29 cellular contexts compared by ENCODE assay signal in genomic region chr5:178107889-178108288, GRCh38. TPM values are rescaled to one million over a fixed set of nuclear protein-coding genes. Genes with fewer than 3 reads are reported as not detected.
DNase-seq lines count a peak whose midpoint lies in the region; ATAC-seq, FAIRE-seq and TF ChIP-seq lines count a peak whose summit lies in the region.
"Had no signal": no experiment of that assay in that cellular context is flagged by ENCODE, and none has a peak within 500 bp of the region (broad histone marks: within the 10 kb centered on the region; RNA-seq: fewer than 3 reads in every experiment).

No MANE protein-coding gene starts in this region.

- H3K79me2 ChIP-seq in H9 (ENCODE audit: insufficient read depth, low read length), result no peaks in the 10 kb centered on the region
- peaks cover 0 to 4% of the 10 kb centered on the region in 2 experiments; a peak in 2 of 4 replicates for H3K79me2 ChIP-seq in H1 (ENCODE audit: control insufficient read depth in 1 of 2, insufficient read depth in 2 of 2, low read length in 2 of 2)
- no peaks in the 10 kb centered on the region for H3K79me2 ChIP-seq in mesendoderm (ENCODE audit: control insufficient read depth, insufficient read depth, low read length)

- H4K5ac ChIP-seq in H9 (ENCODE audit: insufficient read length, low read depth, low read length) (no peak overlapping the region), H1 (ENCODE audit: insufficient read length, low read depth, low read length) (no peak overlapping the region), mesendoderm (ENCODE audit: low read length) (no peak overlapping the region)

- no peak overlapping the region for H2AK5ac ChIP-seq in H9 (ENCODE audit: insufficient read length, low read length)
- no peak overlapping the region for H2AK5ac ChIP-seq in H1 (ENCODE audit: low read depth, low read length)
- H2AK5ac ChIP-seq in mesendoderm (ENCODE audit: low read length), result no peak overlapping the region

- peak overlapping the region; percentile 32 for H4K8ac ChIP-seq in H9 (replicated peaks; ENCODE audit: insufficient read length, low read depth, low read length)
- H4K8ac ChIP-seq in H1 (ENCODE audit: extremely low read depth, insufficient read depth, low read length), result peak overlapping the region; percentile 62
- H4K8ac ChIP-seq in mesendoderm (ENCODE audit: low read depth, low read length), result no peak overlapping the region

- H3K4me1 ChIP-seq in H9 (ENCODE audit: insufficient read depth, low read length) (peaks cover 3% of the 10 kb centered on the region; the same call in 1 of the 2 replicates), H1 (replicated peaks in 1 of 4; ENCODE audit: control insufficient read depth in 3 of 4, insufficient read depth in 4 of 4, low read length in 3 of 4) (0 out of 7 replicates have a peak, but pooled peaks cover 0 to 7% (median 1%) of the 10 kb centered on the region in 4 experiments), mesendoderm (ENCODE audit: control insufficient read depth, low read depth, low read length) (no peaks in the 10 kb centered on the region), psoas muscle (no peaks in the 10 kb centered on the region)

- H3K9me3 Mint-ChIP-seq in H9, result peaks cover 6 to 7% of the 10 kb centered on the region in 2 experiments
- H3K9me3 Mint-ChIP-seq: activated naive CD4-positive, alpha-beta T cell treated with anti-CD3 and anti-CD28 coated beads, Interleukin-2, amount 10 ng/mL, durations not matched to agents 7 days and 5 days had no signal

- H3K9ac ChIP-seq in H9 (ENCODE audit: extremely low read depth, insufficient read length, low read length) (no peak overlapping the region), H1 (replicated peaks in 1 of 4; ENCODE audit: extremely low read depth in 1 of 4, low read depth in 3 of 4, low read length in 3 of 4) (no peak overlapping the region), mesendoderm (ENCODE audit: low read length) (no peak overlapping the region)

- H3K18ac ChIP-seq in H9 (ENCODE audit: insufficient read length, low read depth, low read length), result no peak overlapping the region
- no peak overlapping the region for H3K18ac ChIP-seq in H1 (ENCODE audit: extremely low read depth, low read length)
- no peak overlapping the region for H3K18ac ChIP-seq in mesendoderm (ENCODE audit: low read length)

- H3T11ph ChIP-seq in H9 (ENCODE audit: low read length), result no peak overlapping the region

- no peak for TF ChIP-seq EP300 in H1 (IDR thresholded peaks at IDR 0.05; ENCODE audit: borderline replicate concordance in 1 of 2, low read depth in 2 of 2, low read length in 2 of 2)

- WGBS in H9 (ENCODE audit: extremely low coverage, insufficient read length, low lambda C conversion rate), result no CpG with 5 or more reads among the region's 3 CpGs
- 61% methylated on average over 3 of the region's 3 CpGs; no CpG with 5 or more reads in 1 of the 2 experiments for WGBS in H1 (ENCODE audit: extremely low coverage in 1 of 2, insufficient coverage in 1 of 2, insufficient read length in 1 of 2, insufficient replicate concordance in 2 of 2, low coverage in 1 of 2, low lambda C conversion rate in 2 of 2, missing lambda C conversion rate in 1 of 2), 2 experiments
- WGBS in mesendoderm (ENCODE audit: extremely low coverage, insufficient coverage, low lambda C conversion rate), result no CpG with 5 or more reads among the region's 3 CpGs
- 46 to 67% (median 63%) methylated on average over 3 of the region's 3 CpGs for WGBS in psoas muscle, 3 donors

- no peak for DNase-seq in AG09319 (ENCODE audit: extremely low read depth, low read depth)
- DNase-seq in H9, result no peak
- DNase-seq in H1 (ENCODE audit: low read depth in 1 of 2, low spot score in 2 of 2), result no peak
- peak; percentile 42 for DNase-seq in mesendoderm
- DNase-seq in psoas muscle, result no peak
- DNase-seq in AG20443 (ENCODE audit: low spot score), result no peak
- DNase-seq in head of caudate nucleus, result no peak
- DNase-seq: activated CD4-positive, alpha-beta T cell treated with anti-CD3 and anti-CD28 coated beads, Interleukin-2, amount 50 U/mL, for 4 hours; activated CD4-positive, CD25-positive, alpha-beta regulatory T cell; activated naive CD4-positive, alpha-beta T cell treated with anti-CD3 and anti-CD28 coated beads, Interleukin-2, amount 10 ng/mL, durations not matched to agents 7 days and 5 days; C1 segment of cervical spinal cord; COR-L47; DMS79 treated with DMSO at 0.1 percent for 48 hours; dorsolateral prefrontal cortex; hypothalamus; NCI-H1092; NCI-H1930; NCI-H524 treated with DMSO at 0.1 percent for 48 hours; SIG-M5; small intestine; T1000 had no signal

- no peaks in the 10 kb centered on the region for H3K79me1 ChIP-seq in H9 (ENCODE audit: insufficient read depth, low read depth, low read length, poor library complexity, severe bottlenecking)
- H3K79me1 ChIP-seq in H1 (ENCODE audit: low read depth, low read length), result no peaks in the 10 kb centered on the region
- H3K79me1 ChIP-seq in mesendoderm (ENCODE audit: low read length), result no peaks in the 10 kb centered on the region

- H3K36me3 Mint-ChIP-seq in H9 (ENCODE audit: insufficient read depth in 1 of 3, low read depth in 3 of 3), result peaks cover 0 to 4% (median 3%) of the 10 kb centered on the region in 3 experiments; a peak in 3 of 7 replicates
- H3K36me3 Mint-ChIP-seq: brain had no signal

- H2AFZ ChIP-seq in H9 (ENCODE audit: low read length), result no peak overlapping the region
- H2AFZ ChIP-seq in H1 (ENCODE audit: low read length), result peak overlapping the region; percentile 17

- TF ChIP-seq RAD21 in H1 (IDR thresholded peaks at IDR 0.05 in 1 of 2, conservative IDR thresholded peaks at IDR 0.05 in 1 of 2; ENCODE audit: low read depth in 2 of 2, low read length in 2 of 2), result no peak

- H3K14ac ChIP-seq in H9 (ENCODE audit: insufficient read depth, low read length) (peak overlapping the region; percentile 64; the same call in 1 of the 2 replicates), H1 (ENCODE audit: insufficient read length) (no peak overlapping the region)

- no peak overlapping the region for H3K4me2 ChIP-seq in H9 (ENCODE audit: insufficient read depth, insufficient read length, low read length)
- H3K4me2 ChIP-seq in H1 (ENCODE audit: insufficient read depth in 1 of 2, low read depth in 2 of 2, low read length in 2 of 2), result no peak overlapping the region
- H3K4me2 ChIP-seq in mesendoderm (ENCODE audit: low read length), result no peak overlapping the region

- ATAC-seq in GM19324 (IDR thresholded peaks at IDR 0.05; ENCODE audit: low FRiP score, unreplicated experiment) (no peak), psoas muscle (no peak)
- ATAC-seq: gastroesophageal sphincter, Panc1 had no signal

- CTCF ChIA-PET in H1 (lab: Charles Lee; ENCODE audit: partially characterized antibody), result interaction anchor here (0.9 to 8.7 kb wide), 10 partner anchors 9 to 41 kb away, joined by 3 to 83 read pairs (median 5); no protein-coding TSS in a partner anchor

- no peak overlapping the region for H3K4me3 Mint-ChIP-seq in H9
- H3K4me3 Mint-ChIP-seq: activated naive CD4-positive, alpha-beta T cell treated with anti-CD3 and anti-CD28 coated beads, Interleukin-2, amount 10 ng/mL, durations not matched to agents 7 days and 5 days; activated T-helper 1 cell treated with anti-CD3 and anti-CD28 coated beads, Interleukin-12 subunit alpha, Interleukin-12 subunit beta, Interleukin-2, Interleukin-4 antibody, amounts not matched to agents 30 ng/mL and 10 ng/mL and 1 ng/mL, durations not matched to agents 14 hours and 24 hours and 36 hours had no signal

- H4K20me1 ChIP-seq in H9 (ENCODE audit: control insufficient read depth, insufficient read depth, insufficient read length) (no peaks in the 10 kb centered on the region), H1 (replicated peaks in 1 of 2; ENCODE audit: control insufficient read depth in 1 of 2, insufficient read depth in 2 of 2, low read length in 2 of 2) (no peaks in the 10 kb centered on the region)

- TF ChIP-seq CTCF in AG09319 (IDR thresholded peaks at IDR 0.05; ENCODE audit: low read depth, low read length), result peak; percentile 3
- no peak for TF ChIP-seq CTCF in H9 (conservative IDR thresholded peaks at IDR 0.05)
- TF ChIP-seq CTCF in H1 (IDR thresholded peaks at IDR 0.05; ENCODE audit: control extremely low read depth in 1 of 3, insufficient read depth in 1 of 3, low read depth in 1 of 3, low read length in 3 of 3), result no peak
- no peak for TF ChIP-seq CTCF in psoas muscle (IDR thresholded peaks at IDR 0.05)

- H3K56ac ChIP-seq in H9 (ENCODE audit: insufficient read length, low read depth, low read length), result no peak overlapping the region
- H3K56ac ChIP-seq in H1 (replicated peaks; ENCODE audit: insufficient read length, low read depth, low read length), result no peak overlapping the region
- H3K56ac ChIP-seq in mesendoderm (ENCODE audit: low read length), result peak overlapping the region; percentile 34

- no peak overlapping the region for H3K4me3 ChIP-seq in H1 (ENCODE audit: extremely low read depth in 1 of 4, insufficient read depth in 2 of 4, low read depth in 3 of 4, low read length in 4 of 4)
- H3K4me3 ChIP-seq in mesendoderm (ENCODE audit: low read length), result no peak overlapping the region
- no peak overlapping the region for H3K4me3 ChIP-seq in psoas muscle
- H3K4me3 ChIP-seq: dorsolateral prefrontal cortex, gastroesophageal sphincter, lung, tibial nerve had no signal

- H4K91ac ChIP-seq in H9 (ENCODE audit: insufficient read length, low read depth, low read length), result no peak overlapping the region
- H4K91ac ChIP-seq in H1 (replicated peaks; ENCODE audit: insufficient read length, low read length), result no peak overlapping the region

- H3K4ac ChIP-seq in H9 (ENCODE audit: low read depth, low read length), result no peak overlapping the region
- H3K4ac ChIP-seq in H1 (replicated peaks; ENCODE audit: insufficient read length, low read depth, low read length), result no peak overlapping the region
- H3K4ac ChIP-seq in mesendoderm (ENCODE audit: low read depth, low read length), result no peak overlapping the region

- H2BK20ac ChIP-seq in H9 (ENCODE audit: low read depth, low read length, poor library complexity, severe bottlenecking), result no peak overlapping the region
- H2BK20ac ChIP-seq in H1 (ENCODE audit: low read length), result peak overlapping the region; percentile 11; the same call in 1 of the 2 replicates

- no peak for TF ChIP-seq POLR2A in H1 (IDR thresholded peaks at IDR 0.05; ENCODE audit: control extremely low read depth in 1 of 2, low read depth in 2 of 2, low read length in 2 of 2)

- H2BK120ac ChIP-seq in H9 (ENCODE audit: low read depth, low read length, poor library complexity, severe bottlenecking) (no peak overlapping the region), H1 (replicated peaks; ENCODE audit: low read depth, low read length) (no peak overlapping the region), mesendoderm (ENCODE audit: low read depth, low read length) (no peak overlapping the region)

- no peak for FAIRE-seq in H1 (lab: Jason Lieb, UNC)
- FAIRE-seq: small intestine had no signal

- no peaks in the 10 kb centered on the region for H3K36me3 ChIP-seq in H1 (ENCODE audit: control insufficient read depth in 2 of 4, insufficient read depth in 4 of 4, low read length in 3 of 4)
- H3K36me3 ChIP-seq in mesendoderm (ENCODE audit: control insufficient read depth, insufficient read depth, low read length), result no peaks in the 10 kb centered on the region
- H3K36me3 ChIP-seq in psoas muscle (ENCODE audit: insufficient read depth in 1 of 2, low read depth in 1 of 2), result no peaks in the 10 kb centered on the region
- H3K36me3 ChIP-seq: gastroesophageal sphincter, neutrophil, tibial nerve had no signal

- peak overlapping the region; percentile 71 for H2BK12ac ChIP-seq in H9 (ENCODE audit: insufficient read length, low read depth, low read length)
- H2BK12ac ChIP-seq in H1 (ENCODE audit: low read depth, low read length), result 0 out of 2 replicates have a peak overlapping the region, but pooled peaks have one; percentile 3

- H3K23me2 ChIP-seq in H9 (ENCODE audit: insufficient read length, low read depth, low read length, poor library complexity, severe bottlenecking) (no peaks in the 10 kb centered on the region), H1 (ENCODE audit: low read depth, low read length) (peaks cover under 1% of the 10 kb centered on the region; the same call in 1 of the 2 replicates)

- H3K27me3 Mint-ChIP-seq in H9 (ENCODE audit: low read depth), result peaks cover 11% of the 10 kb centered on the region

- H2BK5ac ChIP-seq in H9 (ENCODE audit: insufficient read length, low read length) (no peak overlapping the region), H1 (ENCODE audit: low read depth, low read length) (no peak overlapping the region), mesendoderm (ENCODE audit: low read length) (no peak overlapping the region)

- no peaks in the 10 kb centered on the region for H3K27me3 ChIP-seq in H9 (ENCODE audit: insufficient read depth, low read length)
- H3K27me3 ChIP-seq in H1 (replicated peaks in 1 of 4; ENCODE audit: control insufficient read depth in 3 of 4, extremely low read depth in 1 of 4, insufficient read depth in 3 of 4, low read length in 3 of 4), result no peaks in the 10 kb centered on the region
- H3K27me3 ChIP-seq in mesendoderm (ENCODE audit: insufficient read depth, low read length, poor library complexity), result no peaks in the 10 kb centered on the region
- peaks cover 0 to 27% (median 3%) of the 10 kb centered on the region in 3 donors for H3K27me3 ChIP-seq in psoas muscle (ENCODE audit: insufficient read depth in 3 of 3, low read length in 2 of 3)

- H3K27ac Mint-ChIP-seq in H9, result peak overlapping the region in 1 of 3 experiments; percentile 10; a peak in 3 of 7 replicates
- H3K27ac Mint-ChIP-seq: activated naive CD4-positive, alpha-beta T cell treated with anti-CD3 and anti-CD28 coated beads, Interleukin-2, amount 10 ng/mL, durations not matched to agents 7 days and 5 days; activated T-helper 1 cell treated with anti-CD3 and anti-CD28 coated beads, Interleukin-12 subunit alpha, Interleukin-12 subunit beta, Interleukin-2, Interleukin-4 antibody, amounts not matched to agents 30 ng/mL and 10 ng/mL and 1 ng/mL, durations not matched to agents 14 hours and 24 hours and 36 hours had no signal

- H3K4me1 Mint-ChIP-seq in H9, result peaks cover 10 to 15% of the 10 kb centered on the region in 2 experiments

- H2BK15ac ChIP-seq in H9 (ENCODE audit: low read depth, low read length) (no peak overlapping the region), H1 (ENCODE audit: low read length) (no peak overlapping the region), mesendoderm (replicated peaks; ENCODE audit: low read depth) (no peak overlapping the region)

- POLR2A ChIA-PET in H1 (lab: Charles Lee; ENCODE audit: partially characterized antibody), result interaction anchor here (27.9 kb wide), 1 partner anchor 26 kb away, joined by 1250 read pairs; the partner anchor contains the start of genes NHP2 and RMND5B

- intact Hi-C loops in psoas muscle (cut with DNase I), result no loop called here
- intact Hi-C loops in head of caudate nucleus (cut with DNase I), result no loop called here

- H3K9me3 ChIP-seq in H9 (ENCODE audit: control insufficient read depth, low read depth, low read length), result no peaks in the 10 kb centered on the region
- H3K9me3 ChIP-seq in H1 (ENCODE audit: insufficient read depth in 2 of 2, low read depth in 1 of 2, low read length in 1 of 2), result no peaks in the 10 kb centered on the region
- H3K9me3 ChIP-seq in psoas muscle, result no peaks in the 10 kb centered on the region
- H3K9me3 ChIP-seq: neutrophil had no signal

- H3K23ac ChIP-seq in H9 (ENCODE audit: insufficient read length, low read depth, low read length), result no peak overlapping the region
- no peak overlapping the region for H3K23ac ChIP-seq in H1 (ENCODE audit: insufficient read length)
- H3K23ac ChIP-seq in mesendoderm (ENCODE audit: low read length), result no peak overlapping the region

- H3K27ac ChIP-seq in H9 (ENCODE audit: insufficient read length, low read depth, low read length) (no peak overlapping the region), H1 (ENCODE audit: low read depth, low read length) (no peak overlapping the region; the same call in 1 of the 2 replicates), mesendoderm (ENCODE audit: low read depth, low read length) (no peak overlapping the region), psoas muscle (no peak overlapping the region)
- H3K27ac ChIP-seq: dorsolateral prefrontal cortex, gastroesophageal sphincter, neutrophil, tibial nerve had no signal

RNA-seq across cellular contexts. Expression of gene N4BP3, which starts 5.4 kb away (rescaled TPM):
- total RNA-seq in H9 (2021) (32.1 and 32.4 TPM in 2 replicates), psoas muscle (1 to 10 TPM; 1.6 to 3.7 (median 3.2) TPM)
- total RNA-seq in H1 (2021; fragmentation: NEBNext Ultra II Directional; extraction: Animal tissue kit (Norgen Biotek cat#: 25700)), result 36.0 and 39.2 TPM in 2 replicates
- polyA plus RNA-seq in H1 (2011; rRNA removed) (13.1 and 23.4 TPM in 2 replicates), psoas muscle (1 to 10 TPM; 2.2 to 4.0 (median 2.3) TPM)
- polyA plus RNA-seq in H1 (2011; cell fraction: cytosol; rRNA removed), result 19.4 TPM
- polyA plus RNA-seq in H1 (2011; cell fraction: nucleus; rRNA removed), result 41.9 TPM
- 16.8 to 24.3 TPM (median 21.3 TPM) in 4 replicates for polyA plus RNA-seq in H1 (2012, experiment 1 of 2)
- 18.5 TPM for polyA plus RNA-seq in H1 (2012, experiment 2 of 2)
- polyA plus RNA-seq in H1 (2013, experiment 1 of 2), result 16.7 TPM
- 15.9 TPM for polyA plus RNA-seq in H1 (2013, experiment 2 of 2)
- 13.0 and 17.4 TPM in 2 replicates for polyA minus RNA-seq in H1 (2011; rRNA and poly(A)+ RNA removed)
- 22.0 TPM for polyA minus RNA-seq in H1 (2011; cell fraction: cytosol; rRNA and poly(A)+ RNA removed)
- 32.8 TPM for polyA minus RNA-seq in H1 (2011; cell fraction: nucleus; rRNA and poly(A)+ RNA removed)
- 7.4 TPM for polyA plus RNA-seq in mesendoderm (2013, experiment 1 of 2)
- polyA plus RNA-seq in mesendoderm (2013, experiment 2 of 2), result 7.4 TPM

RNA-seq across cellular contexts. Expression of gene RMND5B, which starts 22.9 kb away (rescaled TPM):
- total RNA-seq in H9 (2021) (81.3 and 86.4 TPM in 2 replicates), psoas muscle (10 to 100 TPM; 48.0 to 54.9 (median 50.8) TPM)
- total RNA-seq in H1 (2021; fragmentation: NEBNext Ultra II Directional; extraction: Animal tissue kit (Norgen Biotek cat#: 25700)), result 74.6 and 75.9 TPM in 2 replicates
- polyA plus RNA-seq in H1 (2011; rRNA removed) (90.2 and 106 TPM in 2 replicates), psoas muscle (10 to 100 TPM; 43.5 to 80.2 (median 55.9) TPM)
- 105 TPM for polyA plus RNA-seq in H1 (2011; cell fraction: cytosol; rRNA removed)
- 153 TPM for polyA plus RNA-seq in H1 (2011; cell fraction: nucleus; rRNA removed)
- 65.3 to 93.7 TPM (median 87.0 TPM) in 4 replicates for polyA plus RNA-seq in H1 (2012, experiment 1 of 2)
- 74.6 TPM for polyA plus RNA-seq in H1 (2012, experiment 2 of 2)
- 53.0 TPM for polyA plus RNA-seq in H1 (2013, experiment 1 of 2)
- polyA plus RNA-seq in H1 (2013, experiment 2 of 2), result 51.3 TPM
- 107 and 109 TPM in 2 replicates for polyA minus RNA-seq in H1 (2011; rRNA and poly(A)+ RNA removed)
- 52.0 TPM for polyA minus RNA-seq in H1 (2011; cell fraction: cytosol; rRNA and poly(A)+ RNA removed)
- polyA minus RNA-seq in H1 (2011; cell fraction: nucleus; rRNA and poly(A)+ RNA removed), result 71.2 TPM
- 21.6 TPM for polyA plus RNA-seq in mesendoderm (2013, experiment 1 of 2)
- polyA plus RNA-seq in mesendoderm (2013, experiment 2 of 2), result 23.0 TPM

RNA-seq across cellular contexts. Expression of gene NHP2, which starts 45.8 kb away (rescaled TPM):
- total RNA-seq in H9 (2021), result 232 and 240 TPM in 2 replicates
- 263 and 281 TPM in 2 replicates for total RNA-seq in H1 (2021; fragmentation: NEBNext Ultra II Directional; extraction: Animal tissue kit (Norgen Biotek cat#: 25700))
- 241 and 344 TPM in 2 replicates for polyA plus RNA-seq in H1 (2011; rRNA removed)
- polyA plus RNA-seq in H1 (2011; cell fraction: cytosol; rRNA removed), result 302 TPM
- 166 TPM for polyA plus RNA-seq in H1 (2011; cell fraction: nucleus; rRNA removed)
- polyA plus RNA-seq in H1 (2012, experiment 1 of 2), result 273 to 334 TPM (median 320 TPM) in 4 replicates
- polyA plus RNA-seq in H1 (2012, experiment 2 of 2), result 440 TPM
- polyA plus RNA-seq in H1 (2013, experiment 1 of 2), result 244 TPM
- polyA plus RNA-seq in H1 (2013, experiment 2 of 2), result 251 TPM
- 58.6 and 61.0 TPM in 2 replicates for polyA minus RNA-seq in H1 (2011; rRNA and poly(A)+ RNA removed)
- polyA minus RNA-seq in H1 (2011; cell fraction: cytosol; rRNA and poly(A)+ RNA removed), result 117 TPM
- polyA minus RNA-seq in H1 (2011; cell fraction: nucleus; rRNA and poly(A)+ RNA removed), result 80.9 TPM
- 283 TPM for polyA plus RNA-seq in mesendoderm (2013, experiment 1 of 2)
- 289 TPM for polyA plus RNA-seq in mesendoderm (2013, experiment 2 of 2)
- 100 to 1,000 TPM in 2 of 4 donors, 10 to 100 TPM in 2; 86.9 to 131 (median 96.0) TPM for total RNA-seq in psoas muscle
- polyA plus RNA-seq in psoas muscle, result 100 to 1,000 TPM; 132 to 301 (median 147) TPM
